7 cellular contexts compared by ENCODE assay signal in genomic region chr7:96228760-96229159, GRCh38.
"Had no signal": no experiment of that assay in that cellular context is flagged by ENCODE, and none has a peak within 500 bp of the region (broad histone marks: within the 10 kb centered on the region; RNA-seq: fewer than 3 reads in every experiment).

No MANE protein-coding gene starts in this region.

- H3K9ac ChIP-seq: GM23248 had no signal

- H3K4me1 ChIP-seq: HAP-1 had no signal

- H3K9me3 ChIP-seq: HAP-1 had no signal

- DNase-seq: GM23248, GOT3, H7, IMR-90, KBM-7 had no signal

- H3K4me3 ChIP-seq: GM23248, HAP-1 had no signal

- ATAC-seq: HCT116 had no signal

- H2AFZ ChIP-seq: GM23248 had no signal

- H3K27ac ChIP-seq: GM23248 had no signal
